ENCODE assay signal across 8 cellular contexts in the genomic region with DNA sequence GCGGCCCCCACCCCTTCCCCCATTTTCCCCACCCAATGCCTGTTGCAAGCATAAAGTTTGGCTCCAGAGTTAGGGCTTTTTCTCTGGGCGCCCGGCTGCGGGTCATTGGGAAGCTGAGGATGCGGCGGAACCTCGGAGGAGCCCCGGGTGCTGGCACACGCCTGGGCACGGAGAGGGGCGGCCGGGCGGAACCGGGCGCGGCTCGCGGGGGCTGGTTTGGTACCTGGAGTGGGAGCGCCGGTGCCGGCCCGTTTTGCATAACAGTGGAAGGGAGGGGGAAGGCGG. TPM values are rescaled to one million over a fixed set of nuclear protein-coding genes. Genes with fewer than 3 reads are reported as not detected.
DNase-seq lines count a peak whose midpoint lies in the region; ATAC-seq and TF ChIP-seq lines count a peak whose summit lies in the region.

No MANE protein-coding gene starts in this region.

- no peaks in the 10 kb centered on the region for H3K9me2 ChIP-seq in GM23248 (ENCODE audit: insufficient read depth)

- 0 out of 2 replicates have a peak overlapping the region, but pooled peaks have one; percentile 15 for H3K9ac ChIP-seq in GM23248

- peak overlapping the region; percentile 89 for H2AFZ ChIP-seq in GM23248

- H3K27me3 ChIP-seq in GM23248 (replicated peaks; ENCODE audit: insufficient read depth) (peaks cover 27% of the 10 kb centered on the region), RWPE2 (ENCODE audit: insufficient read depth, poor library complexity, severe bottlenecking) (no peaks in the 10 kb centered on the region), sigmoid colon (no peaks in the 10 kb centered on the region)

- no peak for DNase-seq in GM23248
- no peak for DNase-seq in RWPE2 (ENCODE audit: low spot score)
- DNase-seq in fibroblast of mammary gland (ENCODE audit: low read depth): no peak
- no peak for DNase-seq in sigmoid colon
- no peak for DNase-seq in SKM-1 treated with dmso at 0.1 percent for 144 hours (lab: John Stamatoyannopoulos, UW; ENCODE audit: unreplicated experiment)
- DNase-seq in GM20000 (ENCODE audit: low spot score): no peak
- DNase-seq in Ammon's horn (ENCODE audit: low spot score): no peak

- no peak for TF ChIP-seq CTCF in RWPE2 (IDR thresholded peaks at IDR 0.05; ENCODE audit: poor library complexity, severe bottlenecking)
- TF ChIP-seq CTCF in fibroblast of mammary gland (conservative IDR thresholded peaks at IDR 0.05; ENCODE audit: control insufficient read depth, insufficient read depth, low read depth, low read length): no peak
- TF ChIP-seq CTCF in sigmoid colon (IDR thresholded peaks at IDR 0.05): no peak
- no peak for TF ChIP-seq CTCF in GM20000 (IDR thresholded peaks at IDR 0.05; ENCODE audit: extremely low read depth, missing control alignments)

- no peaks in the 10 kb centered on the region for H3K79me2 ChIP-seq in GM23248 (ENCODE audit: insufficient read depth)

- TF ChIP-seq EP300 in sigmoid colon (IDR thresholded peaks at IDR 0.05): no peak

- H3K27ac ChIP-seq in GM23248 (no peak overlapping the region), RWPE2 (ENCODE audit: poor library complexity, severe bottlenecking) (peak overlapping the region; percentile 54), sigmoid colon (peak overlapping the region; percentile 89 to 99 (median 96))

- no peaks in the 10 kb centered on the region for H3K9me3 ChIP-seq in GM23248 (ENCODE audit: low read depth)
- no peaks in the 10 kb centered on the region for H3K9me3 ChIP-seq in RWPE2 (ENCODE audit: severe bottlenecking)
- no peaks in the 10 kb centered on the region for H3K9me3 ChIP-seq in sigmoid colon

- TF ChIP-seq POLR2A in sigmoid colon (IDR thresholded peaks at IDR 0.05): peak; percentile 27 to 36

- peak overlapping the region; percentile 92 for H3K4me2 ChIP-seq in GM23248 (ENCODE audit: unreplicated experiment)

- intact Hi-C loops in sigmoid colon (cut with DNase I): loop anchor here (2.0 kb wide), 1 partner anchor 48 kb away; no protein-coding TSS in a partner anchor

- H3F3A ChIP-seq in GM23248 (ENCODE audit: insufficient read depth): no peaks in the 10 kb centered on the region

- WGBS in GM23248 (ENCODE audit: low coverage in 1 of 2, low lambda C conversion rate in 2 of 2, missing lambda C conversion rate in 2 of 2), 2 experiments: 1 to 2% methylated on average over 15 to 23 of the region's 23 CpGs
- 0 to 1% methylated on average over 23 of the region's 23 CpGs for WGBS in sigmoid colon, 2 donors

- ATAC-seq in RWPE2 (ENCODE audit: low read depth) (peak; percentile 6; the same call in 1 of the 3 replicates), HG03159 (IDR thresholded peaks at IDR 0.05; ENCODE audit: unreplicated experiment) (no peak)

- H4K20me1 ChIP-seq in GM23248 (ENCODE audit: insufficient read depth): no peaks in the 10 kb centered on the region

- H3K4me1 ChIP-seq in GM23248 (ENCODE audit: insufficient read depth): 0 out of 2 replicates have a peak, but pooled peaks cover 5% of the 10 kb centered on the region
- H3K4me1 ChIP-seq in RWPE2 (ENCODE audit: insufficient read depth, poor library complexity, severe bottlenecking): peaks cover 12% of the 10 kb centered on the region
- peaks cover 0 to 52% (median 33%) of the 10 kb centered on the region in 4 donors for H3K4me1 ChIP-seq in sigmoid colon

- H3K4me3 ChIP-seq in GM23248 (peak overlapping the region; percentile 85), RWPE2 (ENCODE audit: severe bottlenecking) (peak overlapping the region; percentile 58), fibroblast of mammary gland (ENCODE audit: control insufficient read depth, low read depth, low read length) (peak overlapping the region; percentile 75), sigmoid colon (peak overlapping the region; percentile 79 to 99 (median 94))

- in situ Hi-C loops in GM23248 (cut with MboI): no loop called here

- no peaks in the 10 kb centered on the region for H3K36me3 ChIP-seq in GM23248 (ENCODE audit: low read depth)
- no peaks in the 10 kb centered on the region for H3K36me3 ChIP-seq in RWPE2 (ENCODE audit: low read depth)
- H3K36me3 ChIP-seq in sigmoid colon: no peaks in the 10 kb centered on the region

RNA-seq across cellular contexts. Expression of gene PPARGC1B, which starts 1.2 kb away (rescaled TPM):
- under 0.01 TPM in 1 of 2 replicates, not detected in the other for total RNA-seq in GM23248 (2014; rRNA removed; shearing (Covaris generic))
- polyA plus RNA-seq in GM23248 (2016; fragmentation: Nextera tagmentation; extraction: Ambion mirVana) (0.05 and 0.13 TPM in 2 replicates), sigmoid colon (10 to 100 TPM in 1 of 3 donors, 1 to 10 TPM in 2; 1.8 to 13.9 (median 5.3) TPM)
- 10 to 100 TPM in 3 of 4 donors, 1 to 10 TPM in 1; 9.9 to 19.1 (median 12.3) TPM for total RNA-seq in sigmoid colon

Comparison
In these comparisons a context has a peak if more than half of its experiments do, and no peak if none do; other contexts are left out.
1. RNA of gene PPARGC1B, which starts 1.2 kb away (total RNA-seq): 9.9 to 19.1 TPM in sigmoid colon; under 0.01 TPM in GM23248; every median in the first group is over 10 times any median in the second.
2. Peak in every context shown above with its lines, with median percentiles within 50 percentile points of each other: H3K4me3 ChIP-seq.